Comparison of ENCODE assay signal across 22 cellular contexts in the genomic region with DNA sequence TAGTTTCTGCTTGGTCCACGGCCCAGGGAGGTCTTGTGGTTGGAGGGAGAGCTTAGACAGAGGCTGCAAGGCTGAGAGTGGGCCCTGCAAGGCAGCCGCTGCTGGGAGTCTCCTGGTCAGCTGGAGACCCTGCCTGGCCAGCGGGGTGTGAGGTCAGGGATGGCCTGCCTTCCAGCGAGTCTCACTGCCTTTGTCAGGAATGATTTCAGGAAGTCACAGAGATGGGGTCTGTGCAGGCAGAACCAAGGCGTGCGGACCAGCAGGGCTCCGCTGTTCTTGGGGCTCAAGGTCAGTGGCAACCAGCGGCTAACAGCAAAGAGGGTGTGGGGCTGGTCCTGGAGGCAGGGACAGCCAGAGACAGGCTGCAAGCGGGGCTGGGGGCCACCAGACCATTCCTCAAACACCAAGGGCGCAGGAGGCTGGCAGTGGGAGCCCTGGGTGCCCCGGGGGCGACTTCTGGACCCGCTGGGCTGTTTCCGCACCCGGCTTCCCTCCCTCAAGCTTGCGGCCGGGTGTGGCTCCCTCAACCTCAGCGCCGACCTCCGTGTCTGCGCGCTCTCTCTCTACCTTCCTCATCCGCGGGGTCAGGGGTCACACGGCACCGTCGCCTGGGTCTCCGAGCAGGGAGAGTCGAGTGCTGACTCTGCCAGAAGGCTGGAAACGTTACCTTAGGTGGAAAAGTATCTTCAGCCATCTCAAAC.
DNase-seq lines count a peak whose midpoint lies in the region; ATAC-seq and TF ChIP-seq lines count a peak whose summit lies in the region.
"Had no signal": no experiment of that assay in that cellular context is flagged by ENCODE, and none has a peak within 500 bp of the region (broad histone marks: within the 10 kb centered on the region; RNA-seq: fewer than 3 reads in every experiment).

No MANE protein-coding gene starts in this region.

- H3K9me3 ChIP-seq in RWPE2 (ENCODE audit: severe bottlenecking) = no peaks in the 10 kb centered on the region
- H3K9me3 ChIP-seq in upper lobe of right lung = no peaks in the 10 kb centered on the region
- H3K9me3 ChIP-seq: Peyer's patch had no signal

- H3K4me1 ChIP-seq in RWPE2 (ENCODE audit: insufficient read depth, poor library complexity, severe bottlenecking) (no peaks in the 10 kb centered on the region), upper lobe of right lung (no peaks in the 10 kb centered on the region)
- H3K4me1 ChIP-seq: Peyer's patch had no signal

- TF ChIP-seq CTCF in RWPE2 (IDR thresholded peaks at IDR 0.05; ENCODE audit: poor library complexity, severe bottlenecking) = no peak
- no peak for TF ChIP-seq CTCF in upper lobe of right lung (IDR thresholded peaks at IDR 0.05)

- H3K36me3 ChIP-seq in RWPE2 (ENCODE audit: low read depth) = no peaks in the 10 kb centered on the region
- no peaks in the 10 kb centered on the region for H3K36me3 ChIP-seq in upper lobe of right lung
- H3K36me3 ChIP-seq: BLaER1 treated with 17β-estradiol and CSF1 and Interleukin-3, amounts not matched to agents 10 nM and 100 nM; Peyer's patch had no signal

- H3K4me3 ChIP-seq in RWPE2 (ENCODE audit: severe bottlenecking) (no peak overlapping the region), upper lobe of right lung (no peak overlapping the region)
- H3K4me3 ChIP-seq: BLaER1 treated with 17β-estradiol and CSF1 and Interleukin-3, amounts not matched to agents 10 nM and 100 nM; GM12878; Peyer's patch had no signal

- H3K27me3 ChIP-seq in RWPE2 (ENCODE audit: insufficient read depth, poor library complexity, severe bottlenecking) = no peaks in the 10 kb centered on the region
- H3K27me3 ChIP-seq in upper lobe of right lung = no peaks in the 10 kb centered on the region
- H3K27me3 ChIP-seq: Peyer's patch had no signal

- ATAC-seq in RWPE2 (ENCODE audit: low read depth) (no peak), upper lobe of right lung (no peak), HG03280 (IDR thresholded peaks at IDR 0.05; ENCODE audit: unreplicated experiment) (no peak)
- ATAC-seq: CD8-positive, alpha-beta T cell; GM12878; Right ventricle myocardium inferior had no signal

- H3K27ac ChIP-seq in RWPE2 (ENCODE audit: poor library complexity, severe bottlenecking) = no peak overlapping the region
- H3K27ac ChIP-seq in upper lobe of right lung = no peak overlapping the region
- H3K27ac ChIP-seq: 22Rv1; BLaER1 treated with 17β-estradiol and CSF1 and Interleukin-3, amounts not matched to agents 10 nM and 100 nM; Peyer's patch had no signal

- intact Hi-C loops in upper lobe of right lung (cut with DNase I) = no loop called here

- DNase-seq in activated T-cell treated with anti-CD3 and anti-CD28 coated beads, Interleukin-2, amount 50 U/mL, for 1 hour = peak; percentile 2
- no peak for DNase-seq in activated T-cell treated with anti-CD3 and anti-CD28 coated beads, Interleukin-2, amount 50 U/mL, for 48 hours
- peak; percentile 47 for DNase-seq in RWPE2 (ENCODE audit: low spot score)
- peak; percentile 71 for DNase-seq in mesenteric fat pad (ENCODE audit: low spot score)
- DNase-seq in upper lobe of right lung = peak; percentile 53
- no peak for DNase-seq in A172 (ENCODE audit: low spot score)
- no peak for DNase-seq in stimulated activated CD4-positive, alpha-beta T cell treated with anti-CD3 and anti-CD28 coated beads, Interleukin-1b, Interleukin-23, amount 100 ng/mL, for 48 hours
- DNase-seq: CD8-positive, alpha-beta T cell; DND-41; H7; HFFc6; KG1; NCI-H1092; NCI-H1436; NCI-H187 treated with DMSO at 0.1 percent for 48 hours; NCI-H2107 had no signal

Comparison
In these comparisons a context has a peak if more than half of its experiments do, and no peak if none do; other contexts are left out.
1. DNase-seq: peak in activated T-cell treated with anti-CD3 and anti-CD28 coated beads, Interleukin-2, amount 50 U/mL, for 1 hour (single experiment), RWPE2 (single experiment), mesenteric fat pad (single experiment) and upper lobe of right lung (single experiment); none in activated T-cell treated with anti-CD3 and anti-CD28 coated beads, Interleukin-2, amount 50 U/mL, for 48 hours (0 of 2), A172 (single experiment) and stimulated activated CD4-positive, alpha-beta T cell treated with anti-CD3 and anti-CD28 coated beads, Interleukin-1b, Interleukin-23, amount 100 ng/mL, for 48 hours (single experiment).